Comparison of ENCODE assay signal across 1 cellular context in the genomic region with DNA sequence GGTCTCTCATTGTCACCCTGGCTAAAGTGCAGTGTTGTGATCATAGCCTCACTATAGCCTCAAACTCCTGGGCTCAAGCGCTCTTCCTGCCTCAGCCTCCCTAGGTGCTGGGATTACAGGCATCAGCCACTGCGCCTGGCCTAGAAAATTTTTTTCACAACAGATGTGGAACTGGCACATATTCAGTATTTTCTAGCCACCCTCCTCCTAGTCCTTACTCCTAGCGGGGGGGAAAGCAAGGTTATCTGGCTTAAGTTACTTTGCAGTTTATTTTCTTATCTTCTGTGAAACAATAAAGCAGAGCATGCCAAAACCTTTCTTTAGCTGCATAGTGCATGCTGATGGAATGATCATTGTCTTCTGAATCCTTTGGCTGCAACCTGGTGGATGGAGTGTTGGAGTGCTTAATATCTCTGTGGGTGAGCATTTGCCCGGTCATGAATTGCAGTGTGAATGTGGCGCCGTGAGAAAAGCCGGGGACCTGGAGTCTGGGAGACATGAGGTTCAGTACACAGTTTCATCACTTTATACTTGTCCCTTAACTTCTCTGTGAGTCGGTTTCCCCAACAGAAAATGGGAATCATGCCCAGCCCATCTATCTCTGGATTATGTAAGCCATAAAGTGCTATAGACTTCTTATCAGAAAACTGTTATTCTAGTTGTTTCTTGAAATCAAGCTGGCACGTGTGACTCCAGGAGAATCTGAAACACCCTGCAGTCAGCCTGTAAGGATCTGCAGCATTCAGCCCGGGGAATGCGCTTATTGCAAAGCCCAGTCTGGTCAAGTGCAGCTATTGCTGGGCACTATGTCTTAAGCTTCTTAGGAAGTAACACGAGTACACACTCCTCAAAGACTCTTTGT.
TF ChIP-seq lines count a peak whose summit lies in the region.

No MANE protein-coding gene starts in this region.

TF ChIP-seq in SK-N-SH, 30 proteins besides CTCF, POLR2A, EP300 and RAD21 (continued from another document):
- TF ChIP-seq SMC3 (IDR thresholded peaks at IDR 0.05; ENCODE audit: low read depth, low read length) (no peak), EZH2phosphoT487 (IDR thresholded peaks at IDR 0.05; ENCODE audit: borderline replicate concordance, low read depth) (no peak), NRF1 (IDR thresholded peaks at IDR 0.05; ENCODE audit: low read depth, low read length) (no peak), POLR2AphosphoS5 (IDR thresholded peaks at IDR 0.05; ENCODE audit: low read depth, low read length) (no peak), RXRA (IDR thresholded peaks at IDR 0.05; ENCODE audit: borderline replicate concordance, low read depth) (no peak), FOSL2 (IDR thresholded peaks at IDR 0.05; ENCODE audit: borderline replicate concordance, low read depth) (no peak), RFX5 (IDR thresholded peaks at IDR 0.05; ENCODE audit: low read length) (no peak), GATA2 (CRISPR knock-in tag; IDR thresholded peaks at IDR 0.05) (no peak), GABPA (IDR thresholded peaks at IDR 0.05; ENCODE audit: low read depth) (no peak), NFIC (IDR thresholded peaks at IDR 0.05; ENCODE audit: borderline replicate concordance) (no peak)
- TF ChIP-seq, protein P1, sequence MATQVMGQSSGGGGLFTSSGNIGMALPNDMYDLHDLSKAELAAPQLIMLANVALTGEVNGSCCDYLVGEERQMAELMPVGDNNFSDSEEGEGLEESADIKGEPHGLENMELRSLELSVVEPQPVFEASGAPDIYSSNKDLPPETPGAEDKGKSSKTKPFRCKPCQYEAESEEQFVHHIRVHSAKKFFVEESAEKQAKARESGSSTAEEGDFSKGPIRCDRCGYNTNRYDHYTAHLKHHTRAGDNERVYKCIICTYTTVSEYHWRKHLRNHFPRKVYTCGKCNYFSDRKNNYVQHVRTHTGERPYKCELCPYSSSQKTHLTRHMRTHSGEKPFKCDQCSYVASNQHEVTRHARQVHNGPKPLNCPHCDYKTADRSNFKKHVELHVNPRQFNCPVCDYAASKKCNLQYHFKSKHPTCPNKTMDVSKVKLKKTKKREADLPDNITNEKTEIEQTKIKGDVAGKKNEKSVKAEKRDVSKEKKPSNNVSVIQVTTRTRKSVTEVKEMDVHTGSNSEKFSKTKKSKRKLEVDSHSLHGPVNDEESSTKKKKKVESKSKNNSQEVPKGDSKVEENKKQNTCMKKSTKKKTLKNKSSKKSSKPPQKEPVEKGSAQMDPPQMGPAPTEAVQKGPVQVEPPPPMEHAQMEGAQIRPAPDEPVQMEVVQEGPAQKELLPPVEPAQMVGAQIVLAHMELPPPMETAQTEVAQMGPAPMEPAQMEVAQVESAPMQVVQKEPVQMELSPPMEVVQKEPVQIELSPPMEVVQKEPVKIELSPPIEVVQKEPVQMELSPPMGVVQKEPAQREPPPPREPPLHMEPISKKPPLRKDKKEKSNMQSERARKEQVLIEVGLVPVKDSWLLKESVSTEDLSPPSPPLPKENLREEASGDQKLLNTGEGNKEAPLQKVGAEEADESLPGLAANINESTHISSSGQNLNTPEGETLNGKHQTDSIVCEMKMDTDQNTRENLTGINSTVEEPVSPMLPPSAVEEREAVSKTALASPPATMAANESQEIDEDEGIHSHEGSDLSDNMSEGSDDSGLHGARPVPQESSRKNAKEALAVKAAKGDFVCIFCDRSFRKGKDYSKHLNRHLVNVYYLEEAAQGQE (IDR thresholded peaks at IDR 0.05; ENCODE audit: low read depth, low read length), result no peak
TF ChIP-seq in SK-N-SH: peak in this region for 0.
